In the genomic region with DNA sequence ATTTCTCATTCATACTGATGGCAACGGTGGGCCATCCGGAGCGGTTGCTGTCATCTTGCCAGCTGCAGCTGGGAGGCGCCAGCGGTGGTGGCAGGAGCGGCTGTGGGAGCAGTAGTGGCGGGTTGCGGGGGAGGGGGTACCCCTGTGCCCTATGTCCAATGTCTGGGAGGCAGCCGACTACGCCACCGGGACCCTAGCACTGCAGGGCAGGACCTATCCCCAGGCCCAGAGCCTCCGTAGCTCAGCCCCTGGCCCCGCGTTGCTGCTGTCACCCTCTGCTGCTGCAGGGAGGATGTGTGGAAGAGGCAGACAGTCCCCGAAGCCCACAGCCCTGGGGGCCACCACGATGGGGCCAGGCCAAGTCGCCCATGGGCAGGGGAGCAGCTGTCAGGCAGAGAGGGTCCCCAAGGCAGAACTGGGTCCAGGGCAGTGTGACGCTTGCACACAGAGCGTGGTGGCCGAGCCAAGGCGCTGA, we compare ENCODE assay signal across 21 cellular contexts. TPM values are rescaled to one million over a fixed set of nuclear protein-coding genes. Genes with fewer than 3 reads are reported as not detected.
"Had no signal": no experiment of that assay in that cellular context is flagged by ENCODE, and none has a peak within 500 bp of the region (broad histone marks: within the 10 kb centered on the region; RNA-seq: fewer than 3 reads in every experiment).

No MANE protein-coding gene starts in this region.

- DNase-seq: activated CD4-positive, alpha-beta T cell treated with anti-CD3 and anti-CD28 coated beads, Interleukin-2, amount 50 U/mL, for 1 hour; activated CD4-positive, CD25-positive, alpha-beta regulatory T cell treated with anti-CD3 and anti-CD28 coated beads, Interleukin-2, amount 50 U/mL, for 72 hours; activated CD8-positive, alpha-beta memory T cell treated with anti-CD3 and anti-CD28 coated beads, Interleukin-2, amount 50 U/mL, for 4 hours; activated effector memory CD4-positive, alpha-beta T cell treated with anti-CD3 and anti-CD28 coated beads, Interleukin-2, amount 50 U/mL, for 16 hours; activated naive CD4-positive, alpha-beta T cell treated with anti-CD3 and anti-CD28 coated beads, Interleukin-2, amount 50 U/mL, for 16 hours; activated T-cell treated with anti-CD3 and anti-CD28 coated beads, Interleukin-2, amount 50 U/mL, for 4 hours; erythroblast; immature natural killer cell; left ventricle myocardium superior; mucosa of descending colon; naive B cell had no signal

- H3K9me3 ChIP-seq: ascending aorta, heart left ventricle, mucosa of descending colon, thoracic aorta had no signal

- H3K27me3 ChIP-seq: ascending aorta had no signal

- H3K4me3 ChIP-seq: ascending aorta, coronary artery, heart left ventricle, mucosa of descending colon, thoracic aorta had no signal

- H3K4me1 ChIP-seq: ascending aorta, heart left ventricle had no signal

- H3K27ac Mint-ChIP-seq: immature natural killer cell, memory B cell, naive B cell, progenitor cell of endocrine pancreas had no signal

- H3K27ac ChIP-seq: ascending aorta, coronary artery, heart left ventricle, thoracic aorta had no signal

- ATAC-seq: left ventricle myocardium superior, mucosa of descending colon had no signal

- H3K9me3 Mint-ChIP-seq: activated T-cell treated with anti-CD3 and anti-CD28 coated beads, Interleukin-2, amount 50 U/mL, for 4 hours; central memory CD8-positive, alpha-beta T cell; immature natural killer cell; memory B cell; naive B cell had no signal

- H3K4me3 Mint-ChIP-seq: activated T-cell treated with anti-CD3 and anti-CD28 coated beads, Interleukin-2, amount 50 U/mL, for 4 hours; central memory CD8-positive, alpha-beta T cell; immature natural killer cell; memory B cell; naive B cell; neural crest cell had no signal

- H3K36me3 ChIP-seq: ascending aorta, heart left ventricle, thoracic aorta had no signal

- FAIRE-seq: endometrium, frontal cortex had no signal

- H3K36me3 Mint-ChIP-seq: immature natural killer cell, memory B cell, naive B cell had no signal

- H3K4me1 Mint-ChIP-seq: central memory CD8-positive, alpha-beta T cell; immature natural killer cell; memory B cell; naive B cell; neural crest cell had no signal

RNA-seq across cellular contexts. Expression of gene SPP1, which starts 10.0 kb away (rescaled TPM):
- polyA plus RNA-seq: immature natural killer cell had no signal
